ENCODE assay signal across 11 cellular contexts in the genomic region with DNA sequence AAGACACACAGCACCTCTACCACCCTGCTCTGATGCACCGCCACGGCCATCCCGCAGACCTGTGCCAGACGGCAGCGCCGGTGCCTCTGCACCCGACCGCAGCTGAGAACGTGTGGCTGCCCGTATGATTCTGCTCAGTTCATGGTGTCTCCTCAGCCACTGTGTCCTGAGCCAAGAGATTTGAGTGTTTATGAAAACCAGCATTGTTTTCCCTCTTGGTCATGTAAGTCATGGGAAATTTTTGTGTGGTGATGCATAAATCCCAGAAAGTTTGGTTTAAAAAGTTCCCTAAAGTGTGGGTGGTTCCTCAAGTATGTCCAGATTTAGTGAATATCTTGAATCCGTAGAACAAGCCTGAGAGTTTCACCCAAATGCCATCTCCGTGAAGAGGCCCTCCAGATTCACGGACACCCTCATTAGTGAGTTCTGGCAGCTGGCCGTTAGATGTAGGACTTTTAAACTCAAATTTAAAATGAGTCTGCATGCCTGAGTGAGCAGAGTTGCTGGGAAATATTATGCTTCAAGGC. TPM values are rescaled to one million over a fixed set of nuclear protein-coding genes. Genes with fewer than 3 reads are reported as not detected.
DNase-seq lines count a peak whose midpoint lies in the region; ATAC-seq and TF ChIP-seq lines count a peak whose summit lies in the region.
"Had no signal": no experiment of that assay in that cellular context is flagged by ENCODE, and none has a peak within 500 bp of the region (broad histone marks: within the 10 kb centered on the region; RNA-seq: fewer than 3 reads in every experiment).

No MANE protein-coding gene starts in this region.

- no peaks in the 10 kb centered on the region for H3K36me3 Mint-ChIP-seq in activated CD4-positive, alpha-beta T cell treated with anti-CD3 and anti-CD28 coated beads, Interleukin-2, amount 10 ng/mL, durations not matched to agents 7 days and 5 days (ENCODE audit: low read depth)

- CTCF ChIA-PET in activated CD4-positive, alpha-beta T cell treated with anti-CD3 and anti-CD28 coated beads, Interleukin-2, amount 10 ng/mL, durations not matched to agents 7 days and 5 days (lab: Charles Lee) = no interaction called here

- no peaks in the 10 kb centered on the region for H3K27me3 Mint-ChIP-seq in activated CD4-positive, alpha-beta T cell treated with anti-CD3 and anti-CD28 coated beads, Interleukin-2, amount 10 ng/mL, durations not matched to agents 7 days and 5 days
- H3K27me3 Mint-ChIP-seq: stimulated activated naive CD8-positive, alpha-beta T cell treated with anti-CD3 and anti-CD28 coated beads, Interleukin-15, Interleukin-2, amounts not matched to agents 100 ng/mL and 50 ng/mL, for 24 hours had no signal

- DNase-seq in AG20443 (ENCODE audit: low spot score) (peak; percentile 92), glomerular visceral epithelial cell (ENCODE audit: extremely low spot score) (peak; percentile 59), putamen (ENCODE audit: low spot score) (peak; percentile 48), UCSD-AML1 (lab: John Stamatoyannopoulos, UW; ENCODE audit: unreplicated experiment) (no peak)
- no peak for DNase-seq in activated CD4-positive, alpha-beta T cell treated with anti-CD3 and anti-CD28 coated beads, Interleukin-2, amount 10 ng/mL, durations not matched to agents 7 days and 5 days
- DNase-seq in activated effector memory CD4-positive, alpha-beta T cell treated with Interleukin-2 at 50 U/mL for 16 hours = no peak
- DNase-seq: activated CD4-positive, alpha-beta T cell treated with anti-CD3 and anti-CD28 coated beads for 48 hours; NCI-H774 had no signal

- no peak overlapping the region for H3K27ac Mint-ChIP-seq in activated CD4-positive, alpha-beta T cell treated with anti-CD3 and anti-CD28 coated beads, Interleukin-2, amount 10 ng/mL, durations not matched to agents 7 days and 5 days
- H3K27ac Mint-ChIP-seq: stimulated activated naive CD8-positive, alpha-beta T cell treated with anti-CD3 and anti-CD28 coated beads, Interleukin-15, Interleukin-2, amounts not matched to agents 100 ng/mL and 50 ng/mL, for 24 hours had no signal

- H3K4me3 ChIP-seq in WI38 (ENCODE audit: low read depth, low read length) = peak overlapping the region; percentile 41

- no peak for ATAC-seq in HG03432 (IDR thresholded peaks at IDR 0.05; ENCODE audit: unreplicated experiment)

- H3K4me1 Mint-ChIP-seq in activated CD4-positive, alpha-beta T cell treated with anti-CD3 and anti-CD28 coated beads, Interleukin-2, amount 10 ng/mL, durations not matched to agents 7 days and 5 days = peaks cover 4% of the 10 kb centered on the region

- H3K9me3 Mint-ChIP-seq in activated CD4-positive, alpha-beta T cell treated with anti-CD3 and anti-CD28 coated beads, Interleukin-2, amount 10 ng/mL, durations not matched to agents 7 days and 5 days = no peaks in the 10 kb centered on the region
- H3K9me3 Mint-ChIP-seq: stimulated activated naive CD8-positive, alpha-beta T cell treated with anti-CD3 and anti-CD28 coated beads, Interleukin-15, Interleukin-2, amounts not matched to agents 100 ng/mL and 50 ng/mL, for 24 hours had no signal

- H3K4me3 Mint-ChIP-seq in activated CD4-positive, alpha-beta T cell treated with anti-CD3 and anti-CD28 coated beads, Interleukin-2, amount 10 ng/mL, durations not matched to agents 7 days and 5 days = no peak overlapping the region
- H3K4me3 Mint-ChIP-seq: stimulated activated naive CD8-positive, alpha-beta T cell treated with anti-CD3 and anti-CD28 coated beads, Interleukin-15, Interleukin-2, amounts not matched to agents 100 ng/mL and 50 ng/mL, for 24 hours had no signal

- POLR2A ChIA-PET in activated CD4-positive, alpha-beta T cell treated with anti-CD3 and anti-CD28 coated beads, Interleukin-2, amount 10 ng/mL, durations not matched to agents 7 days and 5 days (lab: Charles Lee) = no interaction called here

- no peak for TF ChIP-seq CTCF in WI38 (IDR thresholded peaks at IDR 0.05; ENCODE audit: low read depth, low read length)

RNA-seq across cellular contexts. Expression of a gene that starts 57.6 kb away (rescaled TPM):
- total RNA-seq in activated CD4-positive, alpha-beta T cell treated with anti-CD3 and anti-CD28 coated beads, Interleukin-2, amount 10 ng/mL, durations not matched to agents 7 days and 5 days = 1 to 10 TPM; 1.5 to 2.7 TPM

Comparison
In these comparisons a context has a peak if more than half of its experiments do, and no peak if none do; other contexts are left out.
1. DNase-seq: peak in AG20443 (single experiment), glomerular visceral epithelial cell (single experiment) and putamen (single experiment); none in activated CD4-positive, alpha-beta T cell treated with anti-CD3 and anti-CD28 coated beads, Interleukin-2, amount 10 ng/mL, durations not matched to agents 7 days and 5 days (single experiment), activated effector memory CD4-positive, alpha-beta T cell treated with Interleukin-2 at 50 U/mL for 16 hours (single experiment) and UCSD-AML1 (single experiment).